ENCODE assay signal across 8 cellular contexts in genomic region chr7:67134912-67135311, GRCh38.
DNase-seq lines count a peak whose midpoint lies in the region; ATAC-seq lines count a peak whose summit lies in the region.
"Not testable (repeated sequence)": the region's sequence is repeated elsewhere in the genome, so short reads cannot be mapped to it uniquely, and the experiment has no call there.

No MANE protein-coding gene starts in this region.

- DNase-seq in activated CD4-positive, alpha-beta T cell treated with anti-CD3 and anti-CD28 coated beads for 48 hours: peak; percentile 45
- DNase-seq in activated T-cell treated with anti-CD3 and anti-CD28 coated beads, Interleukin-2, amount 50 U/mL, for 4 hours: not testable (repeated sequence)
- peak in 1 of 2 donors; percentile 15 for DNase-seq in activated naive CD4-positive, alpha-beta T cell treated with anti-CD3 and anti-CD28 coated beads, Interleukin-2, amount 50 U/mL, for 72 hours (ENCODE audit: low spot score in 2 of 2)
- peak; percentile 12 to 30 (median 15) for DNase-seq in stimulated activated CD4-positive, alpha-beta T cell treated with anti-CD3 and anti-CD28 coated beads, Interleukin-12 subunit alpha, Interleukin-12 subunit beta, amount 100 ng/mL, for 48 hours (ENCODE audit: low read depth in 2 of 3, low spot score in 1 of 3)
- DNase-seq in stimulated activated CD4-positive, alpha-beta T cell treated with anti-CD3 and anti-CD28 coated beads, Interleukin-4, amount 100 ng/mL, for 48 hours (ENCODE audit: low read depth in 2 of 2): peak; percentile 16 to 32
- DNase-seq in stimulated activated naive CD8-positive, alpha-beta T cell treated with anti-CD3 and anti-CD28 coated beads, Interleukin-15, amount 100 ng/mL, for 72 hours: peak in 1 of 2 donors; percentile 14

- H3K4me3 Mint-ChIP-seq in activated T-cell treated with anti-CD3 and anti-CD28 coated beads, Interleukin-2, amount 50 U/mL, for 4 hours; stimulated activated naive CD8-positive, alpha-beta T cell treated with anti-CD3 and anti-CD28 coated beads, Interleukin-15, amount 100 ng/mL, for 72 hours: not testable (repeated sequence)

- H3K4me1 Mint-ChIP-seq in activated T-cell treated with anti-CD3 and anti-CD28 coated beads, Interleukin-2, amount 50 U/mL, for 4 hours (ENCODE audit: low read depth); stimulated activated naive CD8-positive, alpha-beta T cell treated with anti-CD3 and anti-CD28 coated beads, Interleukin-15, amount 100 ng/mL, for 72 hours: not testable (repeated sequence)

- peaks cover 17% of the 10 kb centered on the region for H3K36me3 Mint-ChIP-seq in activated T-cell treated with anti-CD3 and anti-CD28 coated beads, Interleukin-2, amount 50 U/mL, for 4 hours (ENCODE audit: insufficient read depth)
- not testable (repeated sequence) for H3K36me3 Mint-ChIP-seq in activated naive CD4-positive, alpha-beta T cell treated with anti-CD3 and anti-CD28 coated beads, Interleukin-2, amount 50 U/mL, for 72 hours

- H3K27me3 Mint-ChIP-seq in activated T-cell treated with anti-CD3 and anti-CD28 coated beads, Interleukin-2, amount 50 U/mL, for 4 hours (ENCODE audit: low read depth); stimulated activated naive CD8-positive, alpha-beta T cell treated with anti-CD3 and anti-CD28 coated beads, Interleukin-15, amount 100 ng/mL, for 72 hours: not testable (repeated sequence)

- ATAC-seq in GM18868 (IDR thresholded peaks at IDR 0.05; ENCODE audit: unreplicated experiment): peak; percentile 66
- ATAC-seq in HG03565 (IDR thresholded peaks at IDR 0.05; ENCODE audit: unreplicated experiment): peak; percentile 56
- ATAC-seq in activated T-cell treated with anti-CD3 and anti-CD28 coated beads, Interleukin-2, amount 50 U/mL, for 4 hours: peak; percentile 87 to 99
- peak; percentile 99 for ATAC-seq in activated naive CD4-positive, alpha-beta T cell treated with anti-CD3 and anti-CD28 coated beads, Interleukin-2, amount 50 U/mL, for 72 hours
- peak; percentile 87 for ATAC-seq in stimulated activated naive CD8-positive, alpha-beta T cell treated with anti-CD3 and anti-CD28 coated beads, Interleukin-15, amount 100 ng/mL, for 72 hours

- H3K27ac Mint-ChIP-seq in activated naive CD4-positive, alpha-beta T cell treated with anti-CD3 and anti-CD28 coated beads, Interleukin-2, amount 50 U/mL, for 72 hours: peak overlapping the region in 1 of 2 donors; percentile 17
- peak overlapping the region in 1 of 2 donors; percentile 83 for H3K27ac Mint-ChIP-seq in stimulated activated naive CD8-positive, alpha-beta T cell treated with anti-CD3 and anti-CD28 coated beads, Interleukin-15, amount 100 ng/mL, for 72 hours

- H3K9me3 Mint-ChIP-seq in activated T-cell treated with anti-CD3 and anti-CD28 coated beads, Interleukin-2, amount 50 U/mL, for 4 hours; activated naive CD4-positive, alpha-beta T cell treated with anti-CD3 and anti-CD28 coated beads, Interleukin-2, amount 50 U/mL, for 72 hours; stimulated activated naive CD8-positive, alpha-beta T cell treated with anti-CD3 and anti-CD28 coated beads, Interleukin-15, amount 100 ng/mL, for 72 hours: not testable (repeated sequence)
